34 cellular contexts compared by ENCODE assay signal in the genomic region with DNA sequence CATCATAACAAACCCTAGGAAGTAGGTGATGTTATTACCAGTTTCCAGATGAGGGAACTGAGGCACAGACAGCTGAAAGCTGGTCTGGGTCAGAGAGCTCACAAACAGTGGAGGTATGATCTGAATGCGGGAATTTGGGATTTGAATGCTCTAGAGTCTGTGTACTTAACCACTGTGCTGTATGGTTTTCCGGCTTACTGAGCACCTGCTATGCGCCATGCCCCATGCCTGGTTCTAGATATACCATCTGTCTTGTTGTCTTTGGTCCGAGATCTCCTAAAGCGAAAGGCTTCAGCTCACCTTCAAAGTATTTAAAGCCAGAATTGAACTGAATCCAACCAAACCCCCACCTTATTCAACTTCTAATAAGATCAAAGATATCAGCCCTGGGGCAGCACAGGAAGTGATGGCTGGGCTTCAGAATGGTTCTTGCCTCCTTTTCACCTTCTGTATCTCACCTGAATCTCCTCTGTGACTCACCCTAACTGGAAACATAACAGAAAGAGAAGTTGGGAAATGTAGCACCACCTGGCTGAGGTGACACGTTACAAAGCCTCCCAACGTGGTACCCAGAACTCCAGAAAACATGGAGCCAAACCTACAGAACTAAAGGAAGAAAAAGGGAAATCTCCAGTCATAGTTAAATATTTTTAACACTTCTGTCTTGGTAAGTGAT. TPM values are rescaled to one million over a fixed set of nuclear protein-coding genes. Genes with fewer than 3 reads are reported as not detected.
"Had no signal": no experiment of that assay in that cellular context is flagged by ENCODE, and none has a peak within 500 bp of the region (broad histone marks: within the 10 kb centered on the region; RNA-seq: fewer than 3 reads in every experiment).

No MANE protein-coding gene starts in this region.

- H3K9me3 ChIP-seq: adrenal gland, body of pancreas, thoracic aorta, upper lobe of right lung had no signal

- DNase-seq: activated CD4-positive, alpha-beta T cell treated with anti-CD3 and anti-CD28 coated beads for 4 hours; activated CD4-positive, alpha-beta T cell treated with anti-CD3 and anti-CD28 coated beads, Interleukin-2, amount 50 U/mL, for 4 hours; activated CD8-positive, alpha-beta memory T cell treated with anti-CD3 and anti-CD28 coated beads, Interleukin-2, amount 50 U/mL, for 4 hours; activated effector memory CD4-positive, alpha-beta T cell treated with anti-CD3 and anti-CD28 coated beads, Interleukin-2, amount 50 U/mL, for 16 hours; activated naive CD4-positive, alpha-beta T cell treated with anti-CD3 and anti-CD28 coated beads for 36 hours; activated naive CD8-positive, alpha-beta T cell treated with anti-CD3 and anti-CD28 coated beads for 36 hours; activated T-cell treated with anti-CD3 and anti-CD28 coated beads, Interleukin-2, amount 50 U/mL, for 1 hour; aorta; body of pancreas; cortex of kidney; effector memory CD8-positive, alpha-beta T cell; glutamatergic neuron; mesenchymal stem cell; natural killer cell; occipital lobe; right cardiac atrium; stimulated activated CD4-positive, alpha-beta T cell treated with anti-CD3 and anti-CD28 coated beads, Interleukin-4, amount 100 ng/mL, for 1 hour; T-helper 9 cell; upper lobe of right lung had no signal

- H3K36me3 ChIP-seq: adrenal gland, neural progenitor cell, thoracic aorta, upper lobe of right lung had no signal

- H3K4me1 ChIP-seq: adrenal gland, body of pancreas, neural progenitor cell, upper lobe of right lung had no signal

- H2AFZ ChIP-seq: neural progenitor cell had no signal

- H3K4me2 ChIP-seq: neural progenitor cell had no signal

- H3K4me1 Mint-ChIP-seq: activated naive CD8-positive, alpha-beta T cell treated with anti-CD3 and anti-CD28 coated beads for 36 hours; natural killer cell had no signal

- ATAC-seq: body of pancreas; effector memory CD8-positive, alpha-beta T cell; esophagus mucosa; natural killer cell; right cardiac atrium; upper lobe of right lung had no signal

- H3K4me3 ChIP-seq: adrenal gland, body of pancreas, neural progenitor cell, thoracic aorta, upper lobe of right lung had no signal

- H3K9ac ChIP-seq: neural progenitor cell had no signal

- H3K27ac ChIP-seq: adrenal gland, body of pancreas, neural progenitor cell, thoracic aorta, upper lobe of right lung, VCaP had no signal

- H3K36me3 Mint-ChIP-seq: activated naive CD8-positive, alpha-beta T cell treated with anti-CD3 and anti-CD28 coated beads for 36 hours; natural killer cell had no signal

- H3K27me3 ChIP-seq: body of pancreas, neural progenitor cell had no signal

- H3K9me3 Mint-ChIP-seq: activated naive CD4-positive, alpha-beta T cell treated with anti-CD3 and anti-CD28 coated beads for 36 hours; activated naive CD8-positive, alpha-beta T cell treated with anti-CD3 and anti-CD28 coated beads for 36 hours; activated T-helper 1 cell treated with anti-CD3 and anti-CD28 coated beads, Interleukin-12 subunit alpha, Interleukin-12 subunit beta, Interleukin-2, Interleukin-4 antibody, amounts not matched to agents 30 ng/mL and 10 ng/mL and 1 ng/mL, durations not matched to agents 14 hours and 24 hours and 36 hours; effector memory CD8-positive, alpha-beta T cell; natural killer cell; stimulated activated naive CD8-positive, alpha-beta T cell treated with anti-CD3 and anti-CD28 coated beads, Interleukin-15, Interleukin-2, amounts not matched to agents 100 ng/mL and 50 ng/mL, for 24 hours; T-helper 1 cell treated with Interleukin-12 subunit alpha and Interleukin-12 subunit beta and Interleukin-4 antibody, amounts not matched to agents 30 μg/mL and 1 μg/mL, for 36 hours had no signal

- H3K4me3 Mint-ChIP-seq: activated naive CD4-positive, alpha-beta T cell treated with anti-CD3 and anti-CD28 coated beads for 36 hours; activated naive CD8-positive, alpha-beta T cell treated with anti-CD3 and anti-CD28 coated beads for 36 hours; activated T-helper 1 cell treated with anti-CD3 and anti-CD28 coated beads, Interleukin-12 subunit alpha, Interleukin-12 subunit beta, Interleukin-2, Interleukin-4 antibody, amounts not matched to agents 30 ng/mL and 10 ng/mL and 1 ng/mL, durations not matched to agents 14 hours and 24 hours and 36 hours; effector memory CD8-positive, alpha-beta T cell; natural killer cell; neural progenitor cell; stimulated activated naive CD8-positive, alpha-beta T cell treated with anti-CD3 and anti-CD28 coated beads, Interleukin-15, Interleukin-2, amounts not matched to agents 100 ng/mL and 50 ng/mL, for 24 hours; T-helper 1 cell treated with Interleukin-12 subunit alpha and Interleukin-12 subunit beta and Interleukin-4 antibody, amounts not matched to agents 30 μg/mL and 1 μg/mL, for 36 hours had no signal

- H3K27ac Mint-ChIP-seq: activated naive CD4-positive, alpha-beta T cell treated with anti-CD3 and anti-CD28 coated beads for 36 hours; activated naive CD8-positive, alpha-beta T cell treated with anti-CD3 and anti-CD28 coated beads for 36 hours; activated T-helper 1 cell treated with anti-CD3 and anti-CD28 coated beads, Interleukin-12 subunit alpha, Interleukin-12 subunit beta, Interleukin-2, Interleukin-4 antibody, amounts not matched to agents 30 ng/mL and 10 ng/mL and 1 ng/mL, durations not matched to agents 14 hours and 24 hours and 36 hours; effector memory CD8-positive, alpha-beta T cell; natural killer cell; neural progenitor cell; stimulated activated naive CD8-positive, alpha-beta T cell treated with anti-CD3 and anti-CD28 coated beads, Interleukin-15, Interleukin-2, amounts not matched to agents 100 ng/mL and 50 ng/mL, for 24 hours; T-helper 1 cell treated with Interleukin-12 subunit alpha and Interleukin-12 subunit beta and Interleukin-4 antibody, amounts not matched to agents 30 μg/mL and 1 μg/mL, for 36 hours had no signal

RNA-seq across cellular contexts. Expression of a gene that starts 54.3 kb away (rescaled TPM):
- total RNA-seq: activated naive CD4-positive, alpha-beta T cell treated with anti-CD3 and anti-CD28 coated beads for 36 hours; activated naive CD8-positive, alpha-beta T cell treated with anti-CD3 and anti-CD28 coated beads for 36 hours; activated T-helper 1 cell treated with anti-CD3 and anti-CD28 coated beads, Interleukin-12 subunit alpha, Interleukin-12 subunit beta, Interleukin-2, Interleukin-4 antibody, amounts not matched to agents 30 ng/mL and 10 ng/mL and 1 ng/mL, durations not matched to agents 14 hours and 24 hours and 36 hours; adrenal gland; aorta; cardiac septum; chondrocyte; esophagus mucosa; lower leg skin; mononuclear cell; natural killer cell; pulmonary artery endothelial cell; skeletal muscle tissue; subcutaneous adipose tissue; thoracic aorta; upper lobe of right lung had no signal
- polyA plus RNA-seq: aorta had no signal
